In the genomic region with DNA sequence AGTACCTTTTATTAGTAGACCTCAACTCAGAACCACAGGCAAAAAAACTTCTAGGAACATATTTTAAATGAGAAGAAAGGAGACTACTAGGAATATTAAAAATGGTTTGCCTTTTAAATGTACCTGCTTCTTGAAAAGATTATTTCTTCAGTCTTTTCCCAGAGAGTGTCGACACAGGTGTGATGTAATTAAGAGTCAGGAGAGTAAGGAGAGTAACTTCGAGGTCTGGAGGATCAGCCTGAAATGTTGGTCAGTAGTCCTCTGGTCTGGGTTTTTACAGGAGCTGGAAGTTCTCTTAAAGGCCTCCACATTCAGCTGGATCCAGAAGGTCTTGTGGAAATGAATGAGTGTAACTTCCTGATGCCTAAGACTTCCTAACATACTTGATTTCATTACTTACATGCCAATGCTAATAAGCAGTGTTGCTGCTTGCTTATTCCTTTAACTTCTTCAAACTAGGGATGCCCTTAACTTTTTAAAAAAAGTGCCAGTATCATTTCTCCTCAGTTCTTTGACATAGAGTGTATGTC, we compare ENCODE assay signal across 22 cellular contexts. TPM values are rescaled to one million over a fixed set of nuclear protein-coding genes. Genes with fewer than 3 reads are reported as not detected.
A peak's percentile ranks its signal among the peaks of the same experiment; 100 is the strongest.
DNase-seq lines count a peak whose midpoint lies in the region; ATAC-seq and TF ChIP-seq lines count a peak whose summit lies in the region.
"Had no signal": no experiment of that assay in that cellular context is flagged by ENCODE, and none has a peak within 500 bp of the region (broad histone marks: within the 10 kb centered on the region; RNA-seq: fewer than 3 reads in every experiment).

TSS of gene KCTD4 (minus strand) at position 345 of the 530 bp plus-strand sequence. CDS start 6,478 bp downstream, outside the sequence.

- H3K27me3 ChIP-seq in SK-N-SH (ENCODE audit: insufficient read depth), result no peaks in the 10 kb centered on the region
- H3K27me3 ChIP-seq: cardiac muscle cell, pancreas, right lobe of liver had no signal

- no peak for TF ChIP-seq CTCF in SK-N-SH (IDR thresholded peaks at IDR 0.05)
- no peak for TF ChIP-seq CTCF in endothelial cell (IDR thresholded peaks at IDR 0.05; ENCODE audit: unreplicated experiment)
- no peak for TF ChIP-seq CTCF in lower leg skin (IDR thresholded peaks at IDR 0.05)

- no peak for TF ChIP-seq EP300 in SK-N-SH (IDR thresholded peaks at IDR 0.05; ENCODE audit: borderline replicate concordance in 1 of 2, low read depth in 1 of 2, low read length in 1 of 2)

- no peaks in the 10 kb centered on the region for H3K9me3 ChIP-seq in SK-N-SH
- H3K9me3 ChIP-seq: pancreas, right lobe of liver had no signal

- H3K9me2 ChIP-seq in SK-N-SH, result no peaks in the 10 kb centered on the region

- peak; percentile 33 for DNase-seq in GM03348 (ENCODE audit: low spot score)
- no peak for DNase-seq in SK-N-SH
- no peak for DNase-seq in endothelial cell (ENCODE audit: low spot score)
- DNase-seq in renal cortical epithelial cell (ENCODE audit: low read depth), result peak; percentile 71
- no peak for DNase-seq in lower leg skin (ENCODE audit: low spot score in 2 of 2)
- DNase-seq: activated CD4-positive, alpha-beta T cell treated with anti-CD3 and anti-CD28 coated beads for 48 hours; activated CD8-positive, alpha-beta memory T cell treated with anti-CD3 and anti-CD28 coated beads, Interleukin-2, amount 10 ng/mL, durations not matched to agents 7 days and 5 days; DND-41; mesendoderm; naive thymus-derived CD8-positive, alpha-beta T cell; NCI-H524 treated with DMSO at 0.1 percent for 48 hours; pancreas; right lobe of liver; RPMI8226 had no signal

- H3K4me3 ChIP-seq in SK-N-SH (ENCODE audit: low read depth in 2 of 2, low read length in 1 of 2) (peak within 1 kb of the TSS in 1 of 2 experiments; percentile 24; a peak in 1 of 4 replicates), lower leg skin (ENCODE audit: low read depth, poor library complexity, severe bottlenecking) (no peak within 1 kb of the TSS)
- H3K4me3 ChIP-seq: cardiac muscle cell, pancreas, right lobe of liver had no signal

- ATAC-seq in GM19397 (IDR thresholded peaks at IDR 0.05; ENCODE audit: unreplicated experiment) (no peak), HG03521 (IDR thresholded peaks at IDR 0.05; ENCODE audit: unreplicated experiment) (no peak)
- ATAC-seq: activated CD8-positive, alpha-beta memory T cell treated with anti-CD3 and anti-CD28 coated beads, Interleukin-2, amount 10 ng/mL, durations not matched to agents 7 days and 5 days; HCT116; naive thymus-derived CD8-positive, alpha-beta T cell; pancreas; right lobe of liver; stimulated activated memory B cell treated with anti-CD40 and anti-IgM and Interleukin-4, amounts not matched to agents 10 μg/mL and 1 μg/mL and 100 μg/mL, for 72 hours had no signal

- peak within 1 kb of the TSS in 1 of 2 experiments; percentile 33; a peak in 1 of 4 replicates for H3K27ac ChIP-seq in SK-N-SH (ENCODE audit: low read depth in 2 of 2, low read length in 1 of 2)
- H3K27ac ChIP-seq: cardiac muscle cell, pancreas, right lobe of liver had no signal

- H3F3A ChIP-seq in SK-N-SH (replicated peaks; ENCODE audit: insufficient read depth), result peaks cover 26% of the 10 kb centered on the region

- peak within 1 kb of the TSS; percentile 34 for H3K4me2 ChIP-seq in SK-N-SH

- H3K9me3 Mint-ChIP-seq in endothelial cell (ENCODE audit: unreplicated experiment), result no peaks in the 10 kb centered on the region
- H3K9me3 Mint-ChIP-seq: activated T-helper 1 cell treated with anti-CD3 and anti-CD28 coated beads, Interleukin-12 subunit alpha, Interleukin-12 subunit beta, Interleukin-2, Interleukin-4 antibody, amounts not matched to agents 30 ng/mL and 10 ng/mL and 1 ng/mL, durations not matched to agents 14 hours and 24 hours and 36 hours; naive thymus-derived CD8-positive, alpha-beta T cell; stimulated activated memory B cell treated with anti-CD40 and anti-IgM and Interleukin-4, amounts not matched to agents 10 μg/mL and 1 μg/mL and 100 μg/mL, for 72 hours had no signal

- H3K4me3 Mint-ChIP-seq in endothelial cell (ENCODE audit: unreplicated experiment), result peak within 1 kb of the TSS; percentile 60
- H3K4me3 Mint-ChIP-seq: activated CD8-positive, alpha-beta memory T cell treated with anti-CD3 and anti-CD28 coated beads, Interleukin-2, amount 10 ng/mL, durations not matched to agents 7 days and 5 days; activated T-helper 1 cell treated with anti-CD3 and anti-CD28 coated beads, Interleukin-12 subunit alpha, Interleukin-12 subunit beta, Interleukin-2, Interleukin-4 antibody, amounts not matched to agents 30 ng/mL and 10 ng/mL and 1 ng/mL, durations not matched to agents 14 hours and 24 hours and 36 hours; naive thymus-derived CD8-positive, alpha-beta T cell; stimulated activated memory B cell treated with anti-CD40 and anti-IgM and Interleukin-4, amounts not matched to agents 10 μg/mL and 1 μg/mL and 100 μg/mL, for 72 hours had no signal

- no peaks in the 10 kb centered on the region for H3K36me3 ChIP-seq in SK-N-SH (replicated peaks in 1 of 2; ENCODE audit: control insufficient read depth in 1 of 2, insufficient read depth in 2 of 2, low read length in 1 of 2)
- H3K36me3 ChIP-seq: cardiac muscle cell, pancreas, right lobe of liver had no signal

- H3K36me3 Mint-ChIP-seq in endothelial cell (ENCODE audit: low read depth, unreplicated experiment), result peaks cover 2% of the 10 kb centered on the region

- CTCF ChIA-PET in SK-N-SH (lab: Yijun Ruan, JAX), result interaction anchor here (0.6 kb wide), 1 partner anchor 649 kb away, joined by 3 read pairs; no protein-coding TSS in a partner anchor

- H3K27me3 Mint-ChIP-seq in endothelial cell (ENCODE audit: unreplicated experiment), result peaks cover 2% of the 10 kb centered on the region
- H3K27me3 Mint-ChIP-seq: activated CD8-positive, alpha-beta memory T cell treated with anti-CD3 and anti-CD28 coated beads, Interleukin-2, amount 10 ng/mL, durations not matched to agents 7 days and 5 days; naive thymus-derived CD8-positive, alpha-beta T cell; stimulated activated memory B cell treated with anti-CD40 and anti-IgM and Interleukin-4, amounts not matched to agents 10 μg/mL and 1 μg/mL and 100 μg/mL, for 72 hours had no signal

- H3K4me1 ChIP-seq in SK-N-SH (ENCODE audit: control insufficient read depth in 1 of 2, insufficient read depth in 2 of 2, low read depth in 1 of 2, low read length in 1 of 2), result peaks cover 0 to 21% of the 10 kb centered on the region in 2 experiments; a peak in 2 of 4 replicates

- no peak within 1 kb of the TSS for H3K9ac ChIP-seq in SK-N-SH

- H2AFZ ChIP-seq in SK-N-SH (ENCODE audit: low read depth), result no peak within 1 kb of the TSS

- no peak within 1 kb of the TSS for H3K27ac Mint-ChIP-seq in endothelial cell (ENCODE audit: unreplicated experiment)
- H3K27ac Mint-ChIP-seq: activated CD8-positive, alpha-beta memory T cell treated with anti-CD3 and anti-CD28 coated beads, Interleukin-2, amount 10 ng/mL, durations not matched to agents 7 days and 5 days; activated T-helper 1 cell treated with anti-CD3 and anti-CD28 coated beads, Interleukin-12 subunit alpha, Interleukin-12 subunit beta, Interleukin-2, Interleukin-4 antibody, amounts not matched to agents 30 ng/mL and 10 ng/mL and 1 ng/mL, durations not matched to agents 14 hours and 24 hours and 36 hours; stimulated activated memory B cell treated with anti-CD40 and anti-IgM and Interleukin-4, amounts not matched to agents 10 μg/mL and 1 μg/mL and 100 μg/mL, for 72 hours had no signal

- peaks cover 25% of the 10 kb centered on the region for H3K4me1 Mint-ChIP-seq in endothelial cell (ENCODE audit: unreplicated experiment)

- POLR2A ChIA-PET in SK-N-SH (lab: Yijun Ruan, JAX), result no interaction called here

- no peak for TF ChIP-seq RAD21 in SK-N-SH (IDR thresholded peaks at IDR 0.05; ENCODE audit: low read length)

- peaks cover 41% of the 10 kb centered on the region for H3K79me2 ChIP-seq in SK-N-SH (ENCODE audit: insufficient read depth)

- intact Hi-C loops in lower leg skin (cut with DNase I; ENCODE audit: low total_unique reads), result no loop called here

- TF ChIP-seq POLR2A in lower leg skin (IDR thresholded peaks at IDR 0.05), result no peak

- no peaks in the 10 kb centered on the region for H4K20me1 ChIP-seq in SK-N-SH (ENCODE audit: insufficient read depth)

- 84% methylated on average over 2 of the region's 2 CpGs for WGBS in SK-N-SH (ENCODE audit: low lambda C conversion rate)
- 83 to 85% methylated on average over 2 of the region's 2 CpGs for WGBS in lower leg skin, 2 donors

TF ChIP-seq in SK-N-SH, 30 proteins besides CTCF, POLR2A, EP300 and RAD21 (continues in another document):
- TF ChIP-seq PBX3 (IDR thresholded peaks at IDR 0.05), result no peak
- no peak; the same call in 1 of the 2 replicates for TF ChIP-seq RXRA (IDR thresholded peaks at IDR 0.05; ENCODE audit: borderline replicate concordance, low read depth)
- TF ChIP-seq IRF3 (IDR thresholded peaks at IDR 0.05; ENCODE audit: low read depth, low read length), result no peak
- TF ChIP-seq, protein P1, sequence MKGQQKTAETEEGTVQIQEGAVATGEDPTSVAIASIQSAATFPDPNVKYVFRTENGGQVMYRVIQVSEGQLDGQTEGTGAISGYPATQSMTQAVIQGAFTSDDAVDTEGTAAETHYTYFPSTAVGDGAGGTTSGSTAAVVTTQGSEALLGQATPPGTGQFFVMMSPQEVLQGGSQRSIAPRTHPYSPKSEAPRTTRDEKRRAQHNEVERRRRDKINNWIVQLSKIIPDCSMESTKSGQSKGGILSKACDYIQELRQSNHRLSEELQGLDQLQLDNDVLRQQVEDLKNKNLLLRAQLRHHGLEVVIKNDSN (IDR thresholded peaks at IDR 0.05; ENCODE audit: borderline replicate concordance, low read depth), result no peak

RNA-seq across cellular contexts. Expression of gene KCTD4, which starts in this region (rescaled TPM):
- polyA plus RNA-seq in SK-N-SH (2012; rRNA removed), result 0.56 and 1.3 TPM in 2 replicates
- 1.2 and 1.7 TPM in 2 replicates for polyA plus RNA-seq in SK-N-SH (2012; cell fraction: cytosol; rRNA removed)
- 1.2 and 1.4 TPM in 2 replicates for polyA plus RNA-seq in SK-N-SH (2012; cell fraction: nucleus; rRNA removed)
- total RNA-seq in endothelial cell (ENCODE audit: unreplicated experiment) (not detected), renal cortical epithelial cell (6.7 and 8.5 TPM in 2 replicates), lower leg skin (1 to 10 TPM; 2.1 to 7.9 (median 4.8) TPM)
- total RNA-seq: activated CD8-positive, alpha-beta memory T cell treated with anti-CD3 and anti-CD28 coated beads, Interleukin-2, amount 10 ng/mL, durations not matched to agents 7 days and 5 days; activated T-helper 1 cell treated with anti-CD3 and anti-CD28 coated beads, Interleukin-12 subunit alpha, Interleukin-12 subunit beta, Interleukin-2, Interleukin-4 antibody, amounts not matched to agents 30 ng/mL and 10 ng/mL and 1 ng/mL, durations not matched to agents 14 hours and 24 hours and 36 hours; cardiac muscle cell; dermis microvascular lymphatic vessel endothelial cell; naive thymus-derived CD8-positive, alpha-beta T cell; right lobe of liver had no signal
- polyA plus RNA-seq: cardiac muscle cell, thymus had no signal

Comparison
In these comparisons a context has a peak if more than half of its experiments do, and no peak if none do; other contexts are left out.
1. DNase-seq: peak in GM03348 (single experiment) and renal cortical epithelial cell (single experiment); none in SK-N-SH (single experiment), endothelial cell (single experiment) and lower leg skin (0 of 2).